In the genomic region with DNA sequence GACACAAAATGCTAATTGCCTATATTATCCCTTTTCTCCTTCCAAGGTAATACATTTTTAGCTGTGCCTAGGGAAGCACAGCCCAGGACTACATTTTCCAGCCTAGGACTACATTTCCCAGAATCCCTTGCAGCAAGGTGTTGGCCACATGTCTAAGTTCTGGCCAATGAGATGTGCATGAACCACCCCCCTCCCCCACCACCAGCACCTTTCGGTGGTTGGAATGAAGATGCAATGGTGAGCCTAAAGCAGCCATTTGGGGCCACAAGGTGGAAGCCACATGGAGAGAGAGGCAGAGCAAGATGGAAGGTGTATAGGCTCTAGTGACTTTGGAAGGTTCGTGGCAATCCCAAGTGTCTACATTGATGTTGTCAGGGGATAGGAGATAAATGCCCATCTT, we compare ENCODE assay signal across 8 cellular contexts. TPM values are rescaled to one million over a fixed set of nuclear protein-coding genes. Genes with fewer than 3 reads are reported as not detected.
DNase-seq lines count a peak whose midpoint lies in the region; ATAC-seq, FAIRE-seq and TF ChIP-seq lines count a peak whose summit lies in the region.

No MANE protein-coding gene starts in this region.

- H3F3A ChIP-seq in PC-3 (ENCODE audit: low read length, unreplicated experiment) = no peaks in the 10 kb centered on the region

- no peak overlapping the region for H4K91ac ChIP-seq in H1 (replicated peaks; ENCODE audit: insufficient read length, low read length)

- no peaks in the 10 kb centered on the region for H3K9me2 ChIP-seq in PC-3 (replicated peaks; ENCODE audit: low read length)

- peaks cover 1% of the 10 kb centered on the region; the same call in 1 of the 2 replicates for H3K23me2 ChIP-seq in H1 (ENCODE audit: low read depth, low read length)

- in situ Hi-C loops in G401 (cut with HindIII; ENCODE audit: low sequenced_read_pairs) = no loop called here

- POLR2A ChIA-PET in PC-3 (lab: Charles Lee; ENCODE audit: unreplicated experiment) = no interaction called here
- POLR2A ChIA-PET in H1 (lab: Charles Lee; ENCODE audit: partially characterized antibody) = interaction anchor here (1.3 kb wide), 1 partner anchor 9 kb away, joined by 4 read pairs; no protein-coding TSS in a partner anchor

- no peak overlapping the region for H2BK15ac ChIP-seq in H1 (ENCODE audit: low read length)

- H3K4ac ChIP-seq in H1 (replicated peaks; ENCODE audit: insufficient read length, low read depth, low read length) = no peak overlapping the region

- DNase-seq in 8988T = peak; percentile 49
- peak; percentile 78 for DNase-seq in G401 (ENCODE audit: low spot score)
- DNase-seq in PC-3 = peak; percentile 68
- DNase-seq in H1 (ENCODE audit: low read depth in 1 of 2, low spot score in 2 of 2) = peak in 1 of 2 experiments; percentile 62
- DNase-seq in epidermal melanocyte (ENCODE audit: insufficient read length, low spot score) = no peak
- no peak for DNase-seq in aorta

- H2AFZ ChIP-seq in PC-3 (ENCODE audit: low read length) (no peak overlapping the region), H1 (ENCODE audit: low read length) (no peak overlapping the region)

- no peak for TF ChIP-seq EP300 in H1 (IDR thresholded peaks at IDR 0.05; ENCODE audit: borderline replicate concordance in 1 of 2, low read depth in 2 of 2, low read length in 2 of 2)

- H3K36me3 ChIP-seq in PC-3 (ENCODE audit: low read depth, low read length) (no peaks in the 10 kb centered on the region), H1 (ENCODE audit: control insufficient read depth in 2 of 4, insufficient read depth in 4 of 4, low read length in 3 of 4) (peaks cover 0 to 14% (median 1%) of the 10 kb centered on the region in 4 experiments; a peak in 3 of 8 replicates), aorta (ENCODE audit: control insufficient read depth in 1 of 2, insufficient read depth in 2 of 2, low read length in 1 of 2) (no peaks in the 10 kb centered on the region)

- no peak overlapping the region for H2BK20ac ChIP-seq in H1 (ENCODE audit: low read length)

- H3K4me2 ChIP-seq in PC-3 (ENCODE audit: low read length) = no peak overlapping the region
- no peak overlapping the region for H3K4me2 ChIP-seq in H1 (ENCODE audit: insufficient read depth in 1 of 2, low read depth in 2 of 2, low read length in 2 of 2)

- H3K18ac ChIP-seq in H1 (ENCODE audit: extremely low read depth, low read length) = no peak overlapping the region

- H3K9me3 ChIP-seq in PC-3 (ENCODE audit: low read length) (no peaks in the 10 kb centered on the region), H1 (ENCODE audit: insufficient read depth in 2 of 2, low read depth in 1 of 2, low read length in 1 of 2) (0 out of 4 replicates have a peak, but pooled peaks cover 0 to 5% of the 10 kb centered on the region in 2 experiments), aorta (ENCODE audit: control insufficient read depth, low read length) (no peaks in the 10 kb centered on the region)

- no peak overlapping the region for H3K4me3 ChIP-seq in PC-3 (ENCODE audit: low read length)
- no peak overlapping the region for H3K4me3 ChIP-seq in H1 (ENCODE audit: extremely low read depth in 1 of 4, insufficient read depth in 2 of 4, low read depth in 3 of 4, low read length in 4 of 4)
- H3K4me3 ChIP-seq in aorta (ENCODE audit: low read length in 2 of 2) = no peak overlapping the region

- H2AK5ac ChIP-seq in H1 (ENCODE audit: low read depth, low read length) = no peak overlapping the region

- no peak overlapping the region for H2BK120ac ChIP-seq in H1 (replicated peaks; ENCODE audit: low read depth, low read length)

- H3K79me2 ChIP-seq in PC-3 (ENCODE audit: low read length) (no peaks in the 10 kb centered on the region), H1 (ENCODE audit: control insufficient read depth in 1 of 2, insufficient read depth in 2 of 2, low read length in 2 of 2) (peaks cover 0 to 7% of the 10 kb centered on the region in 2 experiments; a peak in 1 of 4 replicates)

- intact Hi-C loops in PC-3 (cut with micrococcal nuclease) = no loop called here
- intact Hi-C loops in aorta (cut with DNase I) = no loop called here

- CTCF ChIA-PET in PC-3 (lab: Charles Lee) (no interaction called here), H1 (lab: Charles Lee; ENCODE audit: partially characterized antibody) (interaction anchor here (1.0 to 1.8 kb wide), 2 partner anchors 16 to 62 kb away, joined by 3 to 4 read pairs; no protein-coding TSS in a partner anchor)

- H4K20me1 ChIP-seq in PC-3 (ENCODE audit: low read length) = no peaks in the 10 kb centered on the region
- H4K20me1 ChIP-seq in H1 (replicated peaks in 1 of 2; ENCODE audit: control insufficient read depth in 1 of 2, insufficient read depth in 2 of 2, low read length in 2 of 2) = peaks cover 2 to 3% of the 10 kb centered on the region in 2 experiments

- TF ChIP-seq RAD21 in H1 (IDR thresholded peaks at IDR 0.05 in 1 of 2, conservative IDR thresholded peaks at IDR 0.05 in 1 of 2; ENCODE audit: low read depth in 2 of 2, low read length in 2 of 2) = no peak

- no TSS peak for BruUV-seq in PC-3 (replicated peaks; lab: Mats Ljungman, UMichigan)

- H3K27me3 ChIP-seq in PC-3 (ENCODE audit: low read length) (no peaks in the 10 kb centered on the region), H1 (replicated peaks in 1 of 4; ENCODE audit: control insufficient read depth in 3 of 4, extremely low read depth in 1 of 4, insufficient read depth in 3 of 4, low read length in 3 of 4) (no peaks in the 10 kb centered on the region), aorta (ENCODE audit: control insufficient read depth in 1 of 2, insufficient read depth in 2 of 2, low read length in 1 of 2) (no peaks in the 10 kb centered on the region)

- no peak overlapping the region for H3K9ac ChIP-seq in PC-3 (ENCODE audit: low read length)
- H3K9ac ChIP-seq in H1 (replicated peaks in 1 of 4; ENCODE audit: extremely low read depth in 1 of 4, low read depth in 3 of 4, low read length in 3 of 4) = no peak overlapping the region

- TF ChIP-seq CTCF in PC-3 (conservative IDR thresholded peaks at IDR 0.05; ENCODE audit: low read depth, low read length) (no peak), H1 (IDR thresholded peaks at IDR 0.05; ENCODE audit: control extremely low read depth in 1 of 3, insufficient read depth in 1 of 3, low read depth in 1 of 3, low read length in 3 of 3) (no peak; a peak in 1 of 4 replicates)

- H3K27ac ChIP-seq in PC-3 (ENCODE audit: low read length) (no peak overlapping the region), H1 (ENCODE audit: low read depth, low read length) (no peak overlapping the region), aorta (ENCODE audit: low read depth in 1 of 2, low read length in 2 of 2) (no peak overlapping the region)

- 82% methylated on average over 2 of the region's 2 CpGs; no CpG with 5 or more reads in 1 of the 2 experiments for WGBS in H1 (ENCODE audit: extremely low coverage in 1 of 2, insufficient coverage in 1 of 2, insufficient read length in 1 of 2, insufficient replicate concordance in 2 of 2, low coverage in 1 of 2, low lambda C conversion rate in 2 of 2, missing lambda C conversion rate in 1 of 2), 2 experiments
- 81 to 83% methylated on average over 2 of the region's 2 CpGs for WGBS in aorta, 2 donors

- no peak overlapping the region for H3K56ac ChIP-seq in H1 (replicated peaks; ENCODE audit: insufficient read length, low read depth, low read length)

- FAIRE-seq in H1 (lab: Jason Lieb, UNC) = peak; percentile 85

- H2BK5ac ChIP-seq in H1 (ENCODE audit: low read depth, low read length) = no peak overlapping the region

- no peak for TF ChIP-seq POLR2A in H1 (IDR thresholded peaks at IDR 0.05; ENCODE audit: control extremely low read depth in 1 of 2, low read depth in 2 of 2, low read length in 2 of 2)

- H4K8ac ChIP-seq in H1 (ENCODE audit: extremely low read depth, insufficient read depth, low read length) = no peak overlapping the region

- H3K4me1 ChIP-seq in PC-3 (ENCODE audit: insufficient read depth, low read length) (no peaks in the 10 kb centered on the region), H1 (replicated peaks in 1 of 4; ENCODE audit: control insufficient read depth in 3 of 4, insufficient read depth in 4 of 4, low read length in 3 of 4) (0 out of 7 replicates have a peak, but pooled peaks cover 0 to 3% (median 0%) of the 10 kb centered on the region in 4 experiments), aorta (ENCODE audit: control insufficient read depth in 1 of 2, insufficient read depth in 2 of 2, low read length in 2 of 2) (no peaks in the 10 kb centered on the region)

- H3K14ac ChIP-seq in H1 (ENCODE audit: insufficient read length) = no peak overlapping the region

- H4K5ac ChIP-seq in H1 (ENCODE audit: insufficient read length, low read depth, low read length) = no peak overlapping the region

- no peak overlapping the region for H2BK12ac ChIP-seq in H1 (ENCODE audit: low read depth, low read length)

- no peak overlapping the region for H3K23ac ChIP-seq in H1 (ENCODE audit: insufficient read length)

- H3K79me1 ChIP-seq in H1 (ENCODE audit: low read depth, low read length) = peaks cover 2% of the 10 kb centered on the region; the same call in 1 of the 2 replicates

- ATAC-seq in PC-3 (peak; percentile 49; the same call in 1 of the 2 replicates), HG03097 (IDR thresholded peaks at IDR 0.05; ENCODE audit: low FRiP score, unreplicated experiment) (no peak), aorta (ENCODE audit: low FRiP score) (no peak), GM19455 (IDR thresholded peaks at IDR 0.05; ENCODE audit: unreplicated experiment) (no peak)

RNA-seq across cellular contexts. Expression of gene UNC13A, which starts 16.2 kb away (rescaled TPM):
- 7.0 and 11.4 TPM in 2 replicates for total RNA-seq in G401 (2014; rRNA removed; shearing (Covaris generic))
- total RNA-seq in PC-3 (2014; rRNA removed) (not detected in 2 replicates), aorta (1 to 10 TPM; 2.4 to 2.8 TPM)
- total RNA-seq in H1 (2021; fragmentation: NEBNext Ultra II Directional; extraction: Animal tissue kit (Norgen Biotek cat#: 25700)) = 45.0 and 47.6 TPM in 2 replicates
- polyA plus RNA-seq in H1 (2011; rRNA removed) (13.1 and 15.8 TPM in 2 replicates), aorta (1 to 10 TPM in 1 of 2 donors, under 1 TPM in 1; 0.38 to 1.3 TPM)
- polyA plus RNA-seq in H1 (2011; cell fraction: cytosol; rRNA removed) = 16.9 TPM
- 49.4 TPM for polyA plus RNA-seq in H1 (2011; cell fraction: nucleus; rRNA removed)
- polyA plus RNA-seq in H1 (2012, experiment 1 of 2) = 26.1 to 33.9 TPM (median 30.6 TPM) in 4 replicates
- 6.6 TPM for polyA plus RNA-seq in H1 (2012, experiment 2 of 2)
- 18.5 TPM for polyA plus RNA-seq in H1 (2013, experiment 1 of 2)
- 18.8 TPM for polyA plus RNA-seq in H1 (2013, experiment 2 of 2)
- 30.3 and 40.8 TPM in 2 replicates for polyA minus RNA-seq in H1 (2011; rRNA and poly(A)+ RNA removed)
- 22.1 TPM for polyA minus RNA-seq in H1 (2011; cell fraction: cytosol; rRNA and poly(A)+ RNA removed)
- 31.9 TPM for polyA minus RNA-seq in H1 (2011; cell fraction: nucleus; rRNA and poly(A)+ RNA removed)

RNA-seq across cellular contexts. Expression of gene MAP1S, which starts 47.4 kb away (rescaled TPM):
- total RNA-seq in G401 (2014; rRNA removed; shearing (Covaris generic)) = 41.7 and 48.4 TPM in 2 replicates
- total RNA-seq in PC-3 (2014; rRNA removed) (25.4 and 30.2 TPM in 2 replicates), aorta (10 to 100 TPM; 53.6 to 60.1 TPM)
- 115 and 116 TPM in 2 replicates for total RNA-seq in H1 (2021; fragmentation: NEBNext Ultra II Directional; extraction: Animal tissue kit (Norgen Biotek cat#: 25700))
- polyA plus RNA-seq in H1 (2011; rRNA removed) (66.7 and 161 TPM in 2 replicates), aorta (10 to 100 TPM in 1 of 2 donors, 1 to 10 TPM in 1; 9.9 to 18.9 TPM)
- 36.1 TPM for polyA plus RNA-seq in H1 (2011; cell fraction: cytosol; rRNA removed)
- polyA plus RNA-seq in H1 (2011; cell fraction: nucleus; rRNA removed) = 88.4 TPM
- polyA plus RNA-seq in H1 (2012, experiment 1 of 2) = 82.0 to 146 TPM (median 135 TPM) in 4 replicates
- polyA plus RNA-seq in H1 (2012, experiment 2 of 2) = 65.2 TPM
- polyA plus RNA-seq in H1 (2013, experiment 1 of 2) = 49.7 TPM
- polyA plus RNA-seq in H1 (2013, experiment 2 of 2) = 45.9 TPM
- polyA minus RNA-seq in H1 (2011; rRNA and poly(A)+ RNA removed) = 67.0 and 81.2 TPM in 2 replicates
- 103 TPM for polyA minus RNA-seq in H1 (2011; cell fraction: cytosol; rRNA and poly(A)+ RNA removed)
- polyA minus RNA-seq in H1 (2011; cell fraction: nucleus; rRNA and poly(A)+ RNA removed) = 39.2 TPM

Comparison
In these comparisons a context has a peak if more than half of its experiments do, and no peak if none do; other contexts are left out.
1. DNase-seq: peak in 8988T (single experiment), G401 (single experiment) and PC-3 (single experiment); none in epidermal melanocyte (single experiment) and aorta (0 of 2).